ENCODE assay signal across 17 cellular contexts in genomic region chr3:179829391-179829790, GRCh38.
"Had no signal": no experiment of that assay in that cellular context is flagged by ENCODE, and none has a peak within 500 bp of the region (broad histone marks: within the 10 kb centered on the region; RNA-seq: fewer than 3 reads in every experiment).

No MANE protein-coding gene starts in this region.

- H3K27me3 Mint-ChIP-seq: activated CD4-positive, alpha-beta memory T cell treated with anti-CD3 and anti-CD28 coated beads for 36 hours; activated CD4-positive, alpha-beta T cell treated with anti-CD3 and anti-CD28 coated beads for 36 hours; activated naive CD4-positive, alpha-beta T cell treated with anti-CD3 and anti-CD28 coated beads, Interleukin-2, amount 10 ng/mL, durations not matched to agents 7 days and 5 days had no signal

- H3K4me3 ChIP-seq: cardiac muscle cell, esophagus muscularis mucosa, lower lobe of right lung, stomach, thoracic aorta had no signal

- H3K27me3 ChIP-seq: cardiac muscle cell, esophagus muscularis mucosa, stomach had no signal

- H3K9me3 Mint-ChIP-seq: activated CD4-positive, alpha-beta memory T cell treated with anti-CD3 and anti-CD28 coated beads for 36 hours; activated naive CD4-positive, alpha-beta T cell treated with anti-CD3 and anti-CD28 coated beads, Interleukin-2, amount 10 ng/mL, durations not matched to agents 7 days and 5 days; activated T-helper 2 cell treated with anti-CD3 and anti-CD28 coated beads, Interferon-gamma antibody, Interleukin-2, Interleukin-4, amounts not matched to agents 10 μg/mL and 5 μg/mL and 100 μg/mL, durations not matched to agents 14 hours and 24 hours and 36 hours; mesothelial cell of epicardium had no signal

- H2AFZ ChIP-seq: parathyroid adenoma had no signal

- H3K4me1 ChIP-seq: esophagus muscularis mucosa, lower lobe of right lung had no signal

- H3K9me3 ChIP-seq: esophagus muscularis mucosa, lower lobe of right lung, stomach, thoracic aorta had no signal

- DNase-seq: activated CD4-positive, alpha-beta memory T cell treated with anti-CD3 and anti-CD28 coated beads for 36 hours; activated CD4-positive, alpha-beta T cell treated with anti-CD3 and anti-CD28 coated beads for 36 hours; activated CD8-positive, alpha-beta memory T cell treated with anti-CD3 and anti-CD28 coated beads, Interleukin-2, amount 10 ng/mL, durations not matched to agents 7 days and 5 days; activated naive CD4-positive, alpha-beta T cell treated with anti-CD3 and anti-CD28 coated beads, Interleukin-2, amount 10 ng/mL, durations not matched to agents 7 days and 5 days; activated T-cell treated with anti-CD3 and anti-CD28 coated beads, Interleukin-2, amount 50 U/mL, for 1 hour; hippocampal formation; immature natural killer cell; lower lobe of right lung; stimulated activated CD4-positive, alpha-beta T cell treated with anti-CD3 and anti-CD28 coated beads, Interleukin-1b, Interleukin-23, amount 100 ng/mL, for 48 hours; stomach; WERI-Rb-1 had no signal

- ATAC-seq: activated CD4-positive, alpha-beta T cell treated with anti-CD3 and anti-CD28 coated beads for 36 hours; activated CD8-positive, alpha-beta memory T cell treated with anti-CD3 and anti-CD28 coated beads, Interleukin-2, amount 10 ng/mL, durations not matched to agents 7 days and 5 days; lower lobe of right lung had no signal

- H3K36me3 Mint-ChIP-seq: activated CD4-positive, alpha-beta memory T cell treated with anti-CD3 and anti-CD28 coated beads for 36 hours; activated CD8-positive, alpha-beta memory T cell treated with anti-CD3 and anti-CD28 coated beads, Interleukin-2, amount 10 ng/mL, durations not matched to agents 7 days and 5 days; activated naive CD4-positive, alpha-beta T cell treated with anti-CD3 and anti-CD28 coated beads, Interleukin-2, amount 10 ng/mL, durations not matched to agents 7 days and 5 days; immature natural killer cell; mesothelial cell of epicardium had no signal

- H3K27ac ChIP-seq: cardiac muscle cell, esophagus muscularis mucosa, lower lobe of right lung, parathyroid adenoma, stomach, thoracic aorta, WERI-Rb-1 had no signal

- H3K9ac ChIP-seq: parathyroid adenoma had no signal

- H3K4me1 Mint-ChIP-seq: activated CD4-positive, alpha-beta T cell treated with anti-CD3 and anti-CD28 coated beads for 36 hours; activated CD8-positive, alpha-beta memory T cell treated with anti-CD3 and anti-CD28 coated beads, Interleukin-2, amount 10 ng/mL, durations not matched to agents 7 days and 5 days; activated naive CD4-positive, alpha-beta T cell treated with anti-CD3 and anti-CD28 coated beads, Interleukin-2, amount 10 ng/mL, durations not matched to agents 7 days and 5 days; immature natural killer cell had no signal

- H3K4me3 Mint-ChIP-seq: activated CD4-positive, alpha-beta memory T cell treated with anti-CD3 and anti-CD28 coated beads for 36 hours; activated CD4-positive, alpha-beta T cell treated with anti-CD3 and anti-CD28 coated beads for 36 hours; activated CD8-positive, alpha-beta memory T cell treated with anti-CD3 and anti-CD28 coated beads, Interleukin-2, amount 10 ng/mL, durations not matched to agents 7 days and 5 days; activated naive CD4-positive, alpha-beta T cell treated with anti-CD3 and anti-CD28 coated beads, Interleukin-2, amount 10 ng/mL, durations not matched to agents 7 days and 5 days; immature natural killer cell; mesothelial cell of epicardium had no signal

- H3K36me3 ChIP-seq: cardiac muscle cell, esophagus muscularis mucosa, lower lobe of right lung, stomach, thoracic aorta, WERI-Rb-1 had no signal

- H3K27ac Mint-ChIP-seq: activated CD4-positive, alpha-beta memory T cell treated with anti-CD3 and anti-CD28 coated beads for 36 hours; activated CD4-positive, alpha-beta T cell treated with anti-CD3 and anti-CD28 coated beads for 36 hours; activated CD8-positive, alpha-beta memory T cell treated with anti-CD3 and anti-CD28 coated beads, Interleukin-2, amount 10 ng/mL, durations not matched to agents 7 days and 5 days; activated naive CD4-positive, alpha-beta T cell treated with anti-CD3 and anti-CD28 coated beads, Interleukin-2, amount 10 ng/mL, durations not matched to agents 7 days and 5 days; activated T-helper 2 cell treated with anti-CD3 and anti-CD28 coated beads, Interferon-gamma antibody, Interleukin-2, Interleukin-4, amounts not matched to agents 10 μg/mL and 5 μg/mL and 100 μg/mL, durations not matched to agents 14 hours and 24 hours and 36 hours; immature natural killer cell; mesothelial cell of epicardium had no signal
